ENCODE assay signal across 9 cellular contexts in the genomic region with DNA sequence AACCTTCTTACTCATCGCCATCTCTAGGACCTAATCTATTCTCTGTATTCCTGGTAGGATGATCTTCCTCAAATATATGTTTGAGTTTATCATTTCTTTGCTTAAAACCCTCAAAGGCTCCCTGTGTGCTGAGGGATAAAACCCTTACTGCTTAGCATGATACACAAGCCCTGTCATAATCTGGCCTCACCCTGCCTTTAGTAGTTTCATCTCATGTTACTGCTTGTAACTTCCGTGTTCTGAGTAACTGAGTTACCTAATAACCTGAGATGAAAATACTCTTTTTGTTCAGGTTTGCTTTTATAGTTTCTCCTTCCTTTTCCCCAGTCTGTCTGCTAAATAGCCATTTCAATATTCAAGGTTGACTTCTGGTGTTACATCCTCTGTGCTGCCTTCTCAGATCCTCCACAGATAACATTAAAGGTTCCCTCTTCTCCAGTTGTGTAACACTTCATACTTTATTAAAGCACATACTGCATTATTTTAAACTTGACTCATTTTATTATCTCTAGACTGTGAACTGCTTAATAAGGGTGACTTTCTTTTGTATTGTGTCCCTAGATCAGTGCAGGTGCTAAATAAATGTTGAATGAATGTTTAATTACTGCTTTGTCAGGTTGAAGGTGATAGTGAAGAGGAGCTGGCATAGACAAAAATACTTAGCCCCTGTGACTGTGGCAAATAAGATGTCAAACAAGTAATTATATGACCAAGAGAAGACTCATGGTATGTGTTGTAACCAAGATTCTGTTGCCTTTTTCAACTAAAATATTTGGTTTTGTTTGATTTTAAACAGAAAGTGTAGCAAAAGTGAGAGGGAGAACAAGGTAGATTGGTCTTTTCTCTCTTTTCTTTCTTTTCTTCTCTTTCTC. TPM values are rescaled to one million over a fixed set of nuclear protein-coding genes. Genes with fewer than 3 reads are reported as not detected.
DNase-seq lines count a peak whose midpoint lies in the region; ATAC-seq, FAIRE-seq and TF ChIP-seq lines count a peak whose summit lies in the region.
"Had no signal": no experiment of that assay in that cellular context is flagged by ENCODE, and none has a peak within 500 bp of the region (broad histone marks: within the 10 kb centered on the region; RNA-seq: fewer than 3 reads in every experiment).

No MANE protein-coding gene starts in this region.

- peak overlapping the region in 1 of 4 donors; percentile 7 for H3K4me3 ChIP-seq in gastrocnemius medialis

- FAIRE-seq in GM19239 (lab: Jason Lieb, UNC) = peak; percentile 68
- FAIRE-seq: endometrium had no signal

- intact Hi-C loops in gastrocnemius medialis (cut with DNase I; ENCODE audit: low total_unique reads) = loop anchor here (1.0 kb wide), 1 partner anchor 48 kb away; the partner anchor contains the start of gene NFAT5

- H3K27me3 ChIP-seq in gastrocnemius medialis = no peaks in the 10 kb centered on the region

- H3K36me3 ChIP-seq in gastrocnemius medialis = no peaks in the 10 kb centered on the region

- DNase-seq in GM19239 (ENCODE audit: insufficient read length, low spot score) = no peak
- peak; percentile 21 for DNase-seq in NCI-H2107 (lab: John Stamatoyannopoulos, UW)
- DNase-seq in gastrocnemius medialis = peak; percentile 42 to 46
- DNase-seq in stimulated activated CD4-positive, alpha-beta T cell treated with anti-CD3 and anti-CD28 coated beads, Interleukin-4, amount 100 ng/mL, for 24 hours = no peak

- ATAC-seq in esophagus mucosa = peak; percentile 97
- ATAC-seq in gastrocnemius medialis = peak; percentile 89 to 97
- no peak for ATAC-seq in HG03025 (IDR thresholded peaks at IDR 0.05; ENCODE audit: low FRiP score, unreplicated experiment)
- no peak for ATAC-seq in HG03175 (IDR thresholded peaks at IDR 0.05; ENCODE audit: unreplicated experiment)
- no peak for ATAC-seq in GM18858 (IDR thresholded peaks at IDR 0.05; ENCODE audit: unreplicated experiment)

- in situ Hi-C loops in gastrocnemius medialis (cut with MboI; ENCODE audit: low sequenced_read_pairs in 4 of 4) = no loop called here

- H3K4me1 ChIP-seq in gastrocnemius medialis = peaks cover 66 to 85% of the 10 kb centered on the region in 2 donors

- TF ChIP-seq CTCF in gastrocnemius medialis (IDR thresholded peaks at IDR 0.05 in 4 of 5, conservative IDR thresholded peaks at IDR 0.05 in 1 of 5) = no peak

- TF ChIP-seq POLR2A in gastrocnemius medialis (IDR thresholded peaks at IDR 0.05) = no peak

- no peaks in the 10 kb centered on the region for H3K9me3 ChIP-seq in gastrocnemius medialis

- peak overlapping the region; percentile 82 to 91 (median 85) for H3K27ac ChIP-seq in gastrocnemius medialis

RNA-seq across cellular contexts. Expression of gene NFAT5, which starts 47.8 kb away (rescaled TPM):
- total RNA-seq in esophagus mucosa = 28.3 TPM
- total RNA-seq in gastrocnemius medialis = 10 to 100 TPM; 14.4 to 34.2 (median 18.4) TPM

Comparison
In these comparisons a context has a peak if more than half of its experiments do, and no peak if none do; other contexts are left out.
1. DNase-seq: peak in NCI-H2107 (single experiment) and gastrocnemius medialis (2 of 2); none in GM19239 (single experiment) and stimulated activated CD4-positive, alpha-beta T cell treated with anti-CD3 and anti-CD28 coated beads, Interleukin-4, amount 100 ng/mL, for 24 hours (single experiment).
2. ATAC-seq: peak in esophagus mucosa (single experiment) and gastrocnemius medialis (2 of 2); none in HG03025 (single experiment), HG03175 (single experiment) and GM18858 (single experiment).